8 cellular contexts compared by ENCODE assay signal in the genomic region with DNA sequence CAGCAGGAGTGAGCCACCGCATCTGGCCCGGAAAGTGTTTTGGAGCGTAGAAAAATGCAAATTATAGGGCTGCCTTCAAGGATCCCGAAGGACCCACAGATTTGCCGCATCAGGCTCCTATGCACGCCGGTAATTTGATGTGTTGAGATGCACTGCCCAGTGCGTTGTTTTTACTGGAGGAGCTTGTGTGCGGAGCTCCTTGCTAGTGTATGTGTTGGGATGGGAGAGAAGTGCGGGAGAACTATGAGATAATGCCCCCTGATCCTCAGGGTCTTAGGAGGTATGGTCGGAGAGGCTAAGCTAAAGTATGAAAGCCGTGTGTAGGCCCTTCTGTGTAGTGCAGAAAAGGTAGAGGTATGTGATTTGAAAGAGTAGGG. TPM values are rescaled to one million over a fixed set of nuclear protein-coding genes. Genes with fewer than 3 reads are reported as not detected.
A peak's percentile ranks its signal among the peaks of the same experiment; 100 is the strongest.
DNase-seq lines count a peak whose midpoint lies in the region; TF ChIP-seq lines count a peak whose summit lies in the region.

No MANE protein-coding gene starts in this region.

- peak in 1 of 5 donors; percentile 16 for DNase-seq in CD8-positive, alpha-beta memory T cell
- no peak for DNase-seq in HFF-Myc (ENCODE audit: extremely low read depth, low read depth)
- DNase-seq in activated CD4-positive, alpha-beta memory T cell treated with anti-CD3 and anti-CD28 coated beads for 36 hours: peak; percentile 52
- no peak for DNase-seq in fibroblast of pulmonary artery (ENCODE audit: low read depth)
- no peak for DNase-seq in retinal pigment epithelial cell (ENCODE audit: low read depth)
- no peak for DNase-seq in COLO829 (ENCODE audit: low spot score)
- no peak for DNase-seq in hippocampal formation (lab: John Stamatoyannopoulos, UW)
- no peak for DNase-seq in epidermal melanocyte (ENCODE audit: insufficient read length, low spot score)

- peaks cover 28% of the 10 kb centered on the region for H3K4me1 ChIP-seq in CD8-positive, alpha-beta memory T cell (ENCODE audit: insufficient read depth, low read length)

- peaks cover 0 to 24% (median 2%) of the 10 kb centered on the region in 3 donors for H3K36me3 Mint-ChIP-seq in CD8-positive, alpha-beta memory T cell
- peaks cover 31% of the 10 kb centered on the region for H3K36me3 Mint-ChIP-seq in activated CD4-positive, alpha-beta memory T cell treated with anti-CD3 and anti-CD28 coated beads for 36 hours

- peak overlapping the region; percentile 85 for H3K4me3 ChIP-seq in CD8-positive, alpha-beta memory T cell (ENCODE audit: low read length)
- peak overlapping the region; percentile 83 for H3K4me3 ChIP-seq in HFF-Myc (replicated peaks; ENCODE audit: low read depth, low read length)
- H3K4me3 ChIP-seq in fibroblast of pulmonary artery (replicated peaks; ENCODE audit: low read depth, low read length): peak overlapping the region; percentile 94
- peak overlapping the region; percentile 61 for H3K4me3 ChIP-seq in retinal pigment epithelial cell (ENCODE audit: low read length)

- no peaks in the 10 kb centered on the region for H3K9me3 ChIP-seq in CD8-positive, alpha-beta memory T cell (ENCODE audit: low read length)

- H3K4me3 Mint-ChIP-seq in CD8-positive, alpha-beta memory T cell: peak overlapping the region; percentile 95 to 100 (median 98)
- peak overlapping the region; percentile 97 for H3K4me3 Mint-ChIP-seq in activated CD4-positive, alpha-beta memory T cell treated with anti-CD3 and anti-CD28 coated beads for 36 hours

- H3K27ac ChIP-seq in CD8-positive, alpha-beta memory T cell (ENCODE audit: low read depth, low read length): peak overlapping the region; percentile 92

- POLR2A ChIA-PET in CD8-positive, alpha-beta memory T cell (lab: Charles Lee): interaction anchor here (2.2 to 4.0 kb wide), 3 partner anchors 49 to 120 kb away, joined by 30 to 44 read pairs (median 30); a partner anchor contains a TSS
- POLR2A ChIA-PET in activated CD4-positive, alpha-beta memory T cell treated with anti-CD3 and anti-CD28 coated beads for 36 hours (lab: Charles Lee): interaction anchor here (1.0 to 5.7 kb wide), 5 partner anchors 16 to 121 kb away, joined by 3 to 171 read pairs (median 24); a partner anchor contains a TSS

- peaks cover 51 to 80% (median 64%) of the 10 kb centered on the region in 3 donors for H3K4me1 Mint-ChIP-seq in CD8-positive, alpha-beta memory T cell
- peaks cover 52% of the 10 kb centered on the region for H3K4me1 Mint-ChIP-seq in activated CD4-positive, alpha-beta memory T cell treated with anti-CD3 and anti-CD28 coated beads for 36 hours (ENCODE audit: low read depth)

- H3K27me3 ChIP-seq in CD8-positive, alpha-beta memory T cell (ENCODE audit: insufficient read depth, low read length, poor library complexity, severe bottlenecking): no peaks in the 10 kb centered on the region

- TF ChIP-seq CTCF in HFF-Myc (IDR thresholded peaks at IDR 0.05; ENCODE audit: low read depth, low read length, missing control alignments) (no peak), fibroblast of pulmonary artery (IDR thresholded peaks at IDR 0.05; ENCODE audit: low read length, missing control alignments) (no peak), retinal pigment epithelial cell (conservative IDR thresholded peaks at IDR 0.05; ENCODE audit: low read depth, low read length) (no peak)

- H3K27me3 Mint-ChIP-seq in CD8-positive, alpha-beta memory T cell: peaks cover 0 to 7% of the 10 kb centered on the region in 2 donors
- H3K27me3 Mint-ChIP-seq in activated CD4-positive, alpha-beta memory T cell treated with anti-CD3 and anti-CD28 coated beads for 36 hours: no peaks in the 10 kb centered on the region

- CTCF ChIA-PET in CD8-positive, alpha-beta memory T cell (lab: Charles Lee): interaction anchor here (1.5 to 2.5 kb wide), 2 partner anchors 49 to 120 kb away, joined by 7 to 15 read pairs; a partner anchor contains a TSS
- CTCF ChIA-PET in activated CD4-positive, alpha-beta memory T cell treated with anti-CD3 and anti-CD28 coated beads for 36 hours (lab: Charles Lee): interaction anchor here (1.1 to 2.0 kb wide), 4 partner anchors 50 to 120 kb away, joined by 3 to 12 read pairs (median 5); a partner anchor contains a TSS

- peak overlapping the region; percentile 99 to 100 (median 99) for H3K27ac Mint-ChIP-seq in CD8-positive, alpha-beta memory T cell
- peak overlapping the region; percentile 99 for H3K27ac Mint-ChIP-seq in activated CD4-positive, alpha-beta memory T cell treated with anti-CD3 and anti-CD28 coated beads for 36 hours

- intact Hi-C loops in activated CD4-positive, alpha-beta memory T cell treated with anti-CD3 and anti-CD28 coated beads for 36 hours (cut with micrococcal nuclease): no loop called here

- no peaks in the 10 kb centered on the region for H3K36me3 ChIP-seq in CD8-positive, alpha-beta memory T cell (ENCODE audit: insufficient read depth, low read length)

- H3K9me3 Mint-ChIP-seq in CD8-positive, alpha-beta memory T cell: no peaks in the 10 kb centered on the region
- H3K9me3 Mint-ChIP-seq in activated CD4-positive, alpha-beta memory T cell treated with anti-CD3 and anti-CD28 coated beads for 36 hours: no peaks in the 10 kb centered on the region

RNA-seq across cellular contexts. Expression of a gene that starts 1.3 kb away (rescaled TPM):
- 10 to 100 TPM; 62.6 to 66.0 TPM for total RNA-seq in CD8-positive, alpha-beta memory T cell
- polyA plus RNA-seq in CD8-positive, alpha-beta memory T cell: 22.2 TPM
- 100 to 1,000 TPM; 122 to 126 TPM for total RNA-seq in activated CD4-positive, alpha-beta memory T cell treated with anti-CD3 and anti-CD28 coated beads for 36 hours
